In genomic region chr3:49104052-49104426, GRCh38 we compare ENCODE assay signal across 8 cellular contexts. TPM values are rescaled to one million over a fixed set of nuclear protein-coding genes. Genes with fewer than 3 reads are reported as not detected.
DNase-seq lines count a peak whose midpoint lies in the region; ATAC-seq and TF ChIP-seq lines count a peak whose summit lies in the region.

No MANE protein-coding gene starts in this region.

- H3K4me3 ChIP-seq in DOHH2 (ENCODE audit: low read length) (peak overlapping the region; percentile 85), SJSA1 (peak overlapping the region; percentile 64), fibroblast of lung (replicated peaks in 1 of 4; ENCODE audit: control extremely low read depth in 1 of 4, insufficient read depth in 1 of 4, low read depth in 3 of 4, low read length in 4 of 4) (peak overlapping the region; percentile 75 to 89 (median 76))

- peaks cover 22% of the 10 kb centered on the region for H3K4me1 Mint-ChIP-seq in progenitor cell of endocrine pancreas (ENCODE audit: low read depth)

- H3K9me3 Mint-ChIP-seq in progenitor cell of endocrine pancreas (ENCODE audit: low read depth): no peaks in the 10 kb centered on the region

- H3K9me2 ChIP-seq in DOHH2 (replicated peaks; ENCODE audit: control insufficient read depth, low read length): no peaks in the 10 kb centered on the region

- H3K36me3 ChIP-seq in DOHH2 (ENCODE audit: control insufficient read depth, low read length): peaks cover 67% of the 10 kb centered on the region
- H3K36me3 ChIP-seq in SJSA1: peaks cover 61% of the 10 kb centered on the region
- H3K36me3 ChIP-seq in fibroblast of lung (ENCODE audit: control insufficient read depth, insufficient read depth, low read length): peaks cover 32% of the 10 kb centered on the region

- H3K27ac ChIP-seq in DOHH2 (ENCODE audit: low read depth, low read length) (peak overlapping the region; percentile 64), SJSA1 (peak overlapping the region; percentile 48; the same call in 1 of the 2 replicates), fibroblast of lung (ENCODE audit: insufficient read depth, low read length) (peak overlapping the region; percentile 88)

- H3K4me2 ChIP-seq in DOHH2 (ENCODE audit: low read length): peak overlapping the region; percentile 96
- H3K4me2 ChIP-seq in fibroblast of lung (ENCODE audit: extremely low read depth, insufficient read depth, low read length): peak overlapping the region; percentile 100

- H3K27me3 Mint-ChIP-seq in progenitor cell of endocrine pancreas: no peaks in the 10 kb centered on the region

- peak overlapping the region; percentile 85 for H2AFZ ChIP-seq in fibroblast of lung (ENCODE audit: low read length)

- ATAC-seq in left lobe of liver (no peak), GM18498 (IDR thresholded peaks at IDR 0.05; ENCODE audit: unreplicated experiment) (no peak), HG03354 (IDR thresholded peaks at IDR 0.05; ENCODE audit: poor library complexity, severe bottlenecking, unreplicated experiment) (no peak)

- H3K36me3 Mint-ChIP-seq in progenitor cell of endocrine pancreas (ENCODE audit: insufficient read depth): peaks cover 13% of the 10 kb centered on the region

- peak overlapping the region; percentile 99 for H3K27ac Mint-ChIP-seq in progenitor cell of endocrine pancreas

- H3F3A ChIP-seq in DOHH2 (ENCODE audit: control insufficient read depth, insufficient read depth): peaks cover 4% of the 10 kb centered on the region; the same call in 1 of the 2 replicates

- peak overlapping the region; percentile 81 for H3K9ac ChIP-seq in fibroblast of lung (ENCODE audit: insufficient read depth, low read length)

- H3K9me3 ChIP-seq in DOHH2 (ENCODE audit: control insufficient read depth, insufficient read depth, low read length): no peaks in the 10 kb centered on the region
- no peaks in the 10 kb centered on the region for H3K9me3 ChIP-seq in SJSA1 (replicated peaks)
- H3K9me3 ChIP-seq in fibroblast of lung (ENCODE audit: control insufficient read depth, insufficient read depth, low read depth, low read length): no peaks in the 10 kb centered on the region

- no peak for TF ChIP-seq CTCF in DOHH2 (IDR thresholded peaks at IDR 0.05; ENCODE audit: low read depth, low read length, poor library complexity, severe bottlenecking)
- no peak for TF ChIP-seq CTCF in fibroblast of lung (conservative IDR thresholded peaks at IDR 0.05 in 1 of 2, IDR thresholded peaks at IDR 0.05 in 1 of 2; ENCODE audit: low read depth in 1 of 2, low read length in 2 of 2)
- TF ChIP-seq CTCF in progenitor cell of endocrine pancreas (IDR thresholded peaks at IDR 0.05; ENCODE audit: unreplicated experiment): no peak

- peaks cover 21% of the 10 kb centered on the region for H3K4me1 ChIP-seq in DOHH2 (ENCODE audit: control insufficient read depth, low read length)
- H3K4me1 ChIP-seq in SJSA1 (replicated peaks): peaks cover 10% of the 10 kb centered on the region
- H3K4me1 ChIP-seq in fibroblast of lung (ENCODE audit: control insufficient read depth, extremely low read depth, insufficient read depth, low read length): peaks cover 7% of the 10 kb centered on the region

- no peaks in the 10 kb centered on the region for H3K27me3 ChIP-seq in DOHH2 (ENCODE audit: control insufficient read depth, low read length)
- no peaks in the 10 kb centered on the region for H3K27me3 ChIP-seq in SJSA1 (replicated peaks)
- H3K27me3 ChIP-seq in fibroblast of lung (ENCODE audit: control insufficient read depth, insufficient read depth, low read length): no peaks in the 10 kb centered on the region

- peaks cover 29% of the 10 kb centered on the region for H3K79me2 ChIP-seq in DOHH2 (ENCODE audit: control insufficient read depth, low read length)
- peaks cover 14% of the 10 kb centered on the region for H3K79me2 ChIP-seq in fibroblast of lung (ENCODE audit: control insufficient read depth, insufficient read depth, low read length)

- DNase-seq in SJSA1 (ENCODE audit: low read depth in 1 of 2, low spot score in 2 of 2): no peak
- DNase-seq in fibroblast of lung (ENCODE audit: low read depth in 2 of 2): no peak
- no peak for DNase-seq in progenitor cell of endocrine pancreas (ENCODE audit: low spot score, unreplicated experiment)
- no peak for DNase-seq in stimulated activated CD4-positive, alpha-beta T cell treated with anti-CD3 and anti-CD28 coated beads, Interleukin-2, amount 100 ng/mL, for 24 hours
- no peak for DNase-seq in left lobe of liver (ENCODE audit: low spot score)

- peak overlapping the region; percentile 99 for H3K4me3 Mint-ChIP-seq in progenitor cell of endocrine pancreas (ENCODE audit: low read depth)

- no peaks in the 10 kb centered on the region for H4K20me1 ChIP-seq in DOHH2 (ENCODE audit: control insufficient read depth, insufficient read depth, low read depth, low read length)
- H4K20me1 ChIP-seq in fibroblast of lung (ENCODE audit: control insufficient read depth, extremely low read depth, insufficient read depth, low read length): no peaks in the 10 kb centered on the region

RNA-seq across cellular contexts. Expression of gene QARS1, which starts 0.5 kb away (rescaled TPM):
- 98.5 and 111 TPM in 2 replicates for total RNA-seq in SJSA1 (2014; rRNA removed; shearing (Covaris generic))
- total RNA-seq in fibroblast of lung (292 and 304 TPM in 2 replicates), progenitor cell of endocrine pancreas (402 and 417 TPM in 2 replicates), left lobe of liver (105 TPM)
- polyA plus RNA-seq in fibroblast of lung: 164 and 166 TPM in 2 replicates
- 237 and 245 TPM in 2 replicates for polyA plus RNA-seq in fibroblast of lung (2012)
- 718 and 842 TPM in 2 replicates for polyA minus RNA-seq in fibroblast of lung (ENCODE audit: low replicate concordance)

RNA-seq across cellular contexts. Expression of gene QRICH1, which starts 10.2 kb away (rescaled TPM):
- 37.8 and 77.3 TPM in 2 replicates for total RNA-seq in SJSA1 (2014; rRNA removed; shearing (Covaris generic))
- total RNA-seq in fibroblast of lung: 50.3 and 59.0 TPM in 2 replicates
- 48.7 and 71.6 TPM in 2 replicates for polyA plus RNA-seq in fibroblast of lung
- 30.6 and 38.0 TPM in 2 replicates for polyA plus RNA-seq in fibroblast of lung (2012)
- polyA minus RNA-seq in fibroblast of lung (ENCODE audit: low replicate concordance): 219 and 303 TPM in 2 replicates
- total RNA-seq in progenitor cell of endocrine pancreas: 130 and 134 TPM in 2 replicates
- 33.4 TPM for total RNA-seq in left lobe of liver

RNA-seq across cellular contexts. Expression of gene USP19, which starts 16.6 kb away (rescaled TPM):
- 21.5 and 23.8 TPM in 2 replicates for total RNA-seq in SJSA1 (2014; rRNA removed; shearing (Covaris generic))
- total RNA-seq in fibroblast of lung: 49.1 and 53.8 TPM in 2 replicates
- 23.3 and 25.0 TPM in 2 replicates for polyA plus RNA-seq in fibroblast of lung
- polyA plus RNA-seq in fibroblast of lung (2012): 20.1 and 24.2 TPM in 2 replicates
- 97.5 and 113 TPM in 2 replicates for polyA minus RNA-seq in fibroblast of lung (ENCODE audit: low replicate concordance)
- 76.2 and 81.1 TPM in 2 replicates for total RNA-seq in progenitor cell of endocrine pancreas
- total RNA-seq in left lobe of liver: 37.1 TPM

RNA-seq across cellular contexts. Expression of gene LAMB2, which starts 28.8 kb away (rescaled TPM):
- 97.2 and 171 TPM in 2 replicates for total RNA-seq in SJSA1 (2014; rRNA removed; shearing (Covaris generic))
- total RNA-seq in fibroblast of lung: 747 and 1,026 TPM in 2 replicates
- polyA plus RNA-seq in fibroblast of lung: 285 and 375 TPM in 2 replicates
- polyA plus RNA-seq in fibroblast of lung (2012): 336 and 501 TPM in 2 replicates
- polyA minus RNA-seq in fibroblast of lung (ENCODE audit: low replicate concordance): 2,522 and 3,887 TPM in 2 replicates
- 273 and 278 TPM in 2 replicates for total RNA-seq in progenitor cell of endocrine pancreas
- 172 TPM for total RNA-seq in left lobe of liver
